ENCODE assay signal across 23 cellular contexts in the genomic region with DNA sequence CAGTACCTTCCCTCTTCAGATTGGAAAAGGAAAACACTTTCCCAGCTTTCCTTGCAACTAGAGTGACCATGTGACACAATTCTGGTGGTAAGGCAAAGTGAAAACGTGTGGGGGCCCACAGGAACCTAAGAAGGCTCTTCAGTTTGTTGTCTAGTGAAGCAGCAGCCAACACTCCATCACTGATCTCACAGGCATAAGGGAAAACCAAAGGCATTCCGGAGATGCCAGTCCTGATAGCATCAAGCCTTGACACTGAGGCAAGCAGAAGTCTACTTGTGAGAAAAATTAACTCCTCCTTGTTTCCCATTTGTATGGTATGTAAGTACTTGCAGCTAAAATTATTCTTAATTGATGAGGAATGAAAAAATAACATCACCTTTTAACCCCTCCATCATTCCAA.
DNase-seq lines count a peak whose midpoint lies in the region; ATAC-seq and TF ChIP-seq lines count a peak whose summit lies in the region.
"Had no signal": no experiment of that assay in that cellular context is flagged by ENCODE, and none has a peak within 500 bp of the region (broad histone marks: within the 10 kb centered on the region; RNA-seq: fewer than 3 reads in every experiment).

No MANE protein-coding gene starts in this region.

- no peak for ATAC-seq in GM21717 (IDR thresholded peaks at IDR 0.05; ENCODE audit: unreplicated experiment)
- ATAC-seq: activated CD4-positive, alpha-beta T cell treated with anti-CD3 and anti-CD28 coated beads for 36 hours; HCT116; natural killer cell; stimulated activated naive CD8-positive, alpha-beta T cell treated with anti-CD3 and anti-CD28 coated beads, Interleukin-15, Interleukin-2, amounts not matched to agents 100 U/mL and 50 U/mL, for 24 hours had no signal

- H3K9ac ChIP-seq in GM23248 = no peak overlapping the region
- H3K9ac ChIP-seq: parathyroid adenoma had no signal

- H3K4me3 ChIP-seq in GM23248 (no peak overlapping the region), ascending aorta (no peak overlapping the region)
- H3K4me3 ChIP-seq: esophagus squamous epithelium, MG63, tibial artery had no signal

- H3K9me3 ChIP-seq in GM23248 (ENCODE audit: low read depth) = no peaks in the 10 kb centered on the region
- no peaks in the 10 kb centered on the region for H3K9me3 ChIP-seq in ascending aorta
- H3K9me3 ChIP-seq: esophagus squamous epithelium, MG63, tibial artery had no signal

- WGBS in GM23248 (ENCODE audit: low coverage in 1 of 2, low lambda C conversion rate in 2 of 2, missing lambda C conversion rate in 2 of 2), 2 experiments = 56 to 59% methylated on average over 2 of the region's 2 CpGs

- H3K27me3 ChIP-seq in GM23248 (replicated peaks; ENCODE audit: insufficient read depth) (no peaks in the 10 kb centered on the region), ascending aorta (no peaks in the 10 kb centered on the region)
- H3K27me3 ChIP-seq: esophagus squamous epithelium, MG63, tibial artery had no signal

- in situ Hi-C loops in GM23248 (cut with MboI) = no loop called here

- H3K4me2 ChIP-seq in GM23248 (ENCODE audit: unreplicated experiment) = no peak overlapping the region

- DNase-seq in AG08396 (ENCODE audit: low spot score) = peak; percentile 29
- peak; percentile 4 for DNase-seq in GM23248
- DNase-seq in astrocyte of the hippocampus (ENCODE audit: low read depth, low spot score) = peak; percentile 51
- DNase-seq in kidney glomerular epithelial cell (lab: John Stamatoyannopoulos, UW) = peak; percentile 40
- no peak for DNase-seq in ascending aorta (ENCODE audit: low spot score in 2 of 2)
- no peak for DNase-seq in NCI-H1436 treated with DMSO at 0.1 percent for 48 hours (lab: John Stamatoyannopoulos, UW)
- no peak for DNase-seq in SW 1271 (lab: John Stamatoyannopoulos, UW)
- DNase-seq: activated CD4-positive, alpha-beta T cell treated with anti-CD3 and anti-CD28 coated beads for 36 hours; effector CD4-positive, alpha-beta T cell; esophagus squamous epithelium; head of caudate nucleus; immature natural killer cell; MG63; natural killer cell; NCI-H1930; NCI-H446; NK-92 treated with Interleukin-12 subunit alpha and Interleukin-12 subunit beta, amount 100 ng/mL, for 24 hours; stimulated activated naive CD8-positive, alpha-beta T cell treated with anti-CD3 and anti-CD28 coated beads, Interleukin-15, Interleukin-2, amounts not matched to agents 100 U/mL and 50 U/mL, for 24 hours; tibial artery had no signal

- no peaks in the 10 kb centered on the region for H3F3A ChIP-seq in GM23248 (ENCODE audit: insufficient read depth)

- H3K36me3 ChIP-seq in GM23248 (ENCODE audit: low read depth) (no peaks in the 10 kb centered on the region), ascending aorta (no peaks in the 10 kb centered on the region)
- H3K36me3 ChIP-seq: esophagus squamous epithelium, MG63, tibial artery had no signal

- no peak overlapping the region for H2AFZ ChIP-seq in GM23248
- H2AFZ ChIP-seq: parathyroid adenoma had no signal

- H4K20me1 ChIP-seq in GM23248 (ENCODE audit: insufficient read depth) = no peaks in the 10 kb centered on the region

- no peaks in the 10 kb centered on the region for H3K9me2 ChIP-seq in GM23248 (ENCODE audit: insufficient read depth)

- no peak for TF ChIP-seq CTCF in ascending aorta (IDR thresholded peaks at IDR 0.05)

- no peaks in the 10 kb centered on the region for H3K4me1 ChIP-seq in GM23248 (ENCODE audit: insufficient read depth)
- no peaks in the 10 kb centered on the region for H3K4me1 ChIP-seq in ascending aorta
- H3K4me1 ChIP-seq: parathyroid adenoma, tibial artery had no signal

- intact Hi-C loops in ascending aorta (cut with DNase I) = no loop called here

- no peaks in the 10 kb centered on the region for H3K79me2 ChIP-seq in GM23248 (ENCODE audit: insufficient read depth)
- H3K79me2 ChIP-seq: parathyroid adenoma had no signal

- H3K27ac ChIP-seq in GM23248 (no peak overlapping the region), ascending aorta (no peak overlapping the region)
- H3K27ac ChIP-seq: parathyroid adenoma, RWPE1, tibial artery had no signal

Comparison
In these comparisons a context has a peak if more than half of its experiments do, and no peak if none do; other contexts are left out.
1. DNase-seq: peak in AG08396 (single experiment), GM23248 (single experiment), astrocyte of the hippocampus (single experiment) and kidney glomerular epithelial cell (single experiment); none in ascending aorta (0 of 2), NCI-H1436 treated with DMSO at 0.1 percent for 48 hours (single experiment) and SW 1271 (0 of 2).